In the genomic region with DNA sequence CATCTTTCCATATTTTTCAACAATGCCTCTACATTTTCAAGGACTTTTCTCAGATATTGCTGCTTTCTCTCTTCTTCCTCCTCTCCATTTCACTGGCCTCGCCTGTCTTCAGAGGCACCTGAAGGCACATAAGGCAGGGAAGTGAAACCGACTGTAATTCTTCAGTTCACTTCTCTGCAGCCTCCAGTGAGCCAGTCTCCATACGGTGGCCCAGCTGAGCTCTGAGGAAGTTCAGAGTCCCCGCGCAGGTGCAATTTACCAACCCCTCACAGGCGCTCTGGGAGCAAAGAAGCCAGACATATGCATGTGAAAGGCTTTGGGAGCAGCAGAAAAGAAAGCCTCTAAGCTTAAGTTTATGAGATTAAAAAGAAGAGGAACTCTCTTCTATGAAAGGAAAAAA, we compare ENCODE assay signal across 9 cellular contexts. TPM values are rescaled to one million over a fixed set of nuclear protein-coding genes. Genes with fewer than 3 reads are reported as not detected.
A peak's percentile ranks its signal among the peaks of the same experiment; 100 is the strongest.
DNase-seq lines count a peak whose midpoint lies in the region; ATAC-seq and TF ChIP-seq lines count a peak whose summit lies in the region.
"Had no signal": no experiment of that assay in that cellular context is flagged by ENCODE, and none has a peak within 500 bp of the region (broad histone marks: within the 10 kb centered on the region; RNA-seq: fewer than 3 reads in every experiment).

No MANE protein-coding gene starts in this region.

- H3K4me2 ChIP-seq in DOHH2 (ENCODE audit: low read length) = peak overlapping the region; percentile 66
- H3K4me2 ChIP-seq in OCI-LY1 (ENCODE audit: low read length) = peak overlapping the region; percentile 32

- DNase-seq in middle frontal gyrus (ENCODE audit: extremely low spot score, low spot score) (no peak), NCI-H2029 (lab: John Stamatoyannopoulos, UW) (no peak), NCI-H1417 (lab: John Stamatoyannopoulos, UW) (no peak)
- DNase-seq in natural killer cell treated with Interleukin-12 subunit alpha and Interleukin-12 subunit beta and Interleukin-15 and Interleukin-18, amount 100 ng/mL, for 72 hours (ENCODE audit: low spot score) = no peak
- DNase-seq: stimulated activated CD4-positive, alpha-beta T cell treated with anti-CD3 and anti-CD28 coated beads, Interleukin-4, amount 100 ng/mL, for 4 hours had no signal

- no peak overlapping the region for H2AFZ ChIP-seq in OCI-LY1 (ENCODE audit: low read length)

- H3K36me3 ChIP-seq in DOHH2 (ENCODE audit: control insufficient read depth, low read length) = peaks cover 44% of the 10 kb centered on the region
- peaks cover 16% of the 10 kb centered on the region for H3K36me3 ChIP-seq in OCI-LY1 (ENCODE audit: insufficient read depth, low read length)

- TF ChIP-seq CTCF in DOHH2 (IDR thresholded peaks at IDR 0.05; ENCODE audit: low read depth, low read length, poor library complexity, severe bottlenecking) (no peak), OCI-LY1 (IDR thresholded peaks at IDR 0.05; ENCODE audit: low read length) (no peak)

- peak overlapping the region; percentile 44; the same call in 1 of the 2 replicates for H3K9ac ChIP-seq in OCI-LY1 (ENCODE audit: low read length)

- no peaks in the 10 kb centered on the region for H3K9me3 ChIP-seq in DOHH2 (ENCODE audit: control insufficient read depth, insufficient read depth, low read length)
- no peaks in the 10 kb centered on the region for H3K9me3 ChIP-seq in OCI-LY1 (ENCODE audit: low read length)

- no peaks in the 10 kb centered on the region for H3K9me2 ChIP-seq in DOHH2 (replicated peaks; ENCODE audit: control insufficient read depth, low read length)
- H3K9me2 ChIP-seq in OCI-LY1 (ENCODE audit: low read depth, low read length) = no peaks in the 10 kb centered on the region

- H3K4me1 Mint-ChIP-seq in natural killer cell treated with Interleukin-12 subunit alpha and Interleukin-12 subunit beta and Interleukin-15 and Interleukin-18, amount 100 ng/mL, for 72 hours (ENCODE audit: low read depth in 2 of 2) = no peaks in the 10 kb centered on the region

- no peaks in the 10 kb centered on the region for H3K27me3 ChIP-seq in DOHH2 (ENCODE audit: control insufficient read depth, low read length)
- H3K27me3 ChIP-seq in OCI-LY1 (ENCODE audit: insufficient read depth, low read length) = no peaks in the 10 kb centered on the region

- peaks cover 97% of the 10 kb centered on the region for H3K4me1 ChIP-seq in DOHH2 (ENCODE audit: control insufficient read depth, low read length)
- peaks cover 77% of the 10 kb centered on the region for H3K4me1 ChIP-seq in OCI-LY1 (ENCODE audit: insufficient read depth, low read length, severe bottlenecking)

- H3K27ac ChIP-seq in DOHH2 (ENCODE audit: low read depth, low read length) (peak overlapping the region; percentile 91), OCI-LY1 (ENCODE audit: low read depth, low read length, poor library complexity, severe bottlenecking) (peak overlapping the region; percentile 83)

- no peaks in the 10 kb centered on the region for H3K36me3 Mint-ChIP-seq in natural killer cell treated with Interleukin-12 subunit alpha and Interleukin-12 subunit beta and Interleukin-15 and Interleukin-18, amount 100 ng/mL, for 72 hours

- no peaks in the 10 kb centered on the region for H4K20me1 ChIP-seq in DOHH2 (ENCODE audit: control insufficient read depth, insufficient read depth, low read depth, low read length)
- no peaks in the 10 kb centered on the region for H4K20me1 ChIP-seq in OCI-LY1 (ENCODE audit: insufficient read depth, low read length)

- H3K9me3 Mint-ChIP-seq in natural killer cell treated with Interleukin-12 subunit alpha and Interleukin-12 subunit beta and Interleukin-15 and Interleukin-18, amount 100 ng/mL, for 72 hours = no peaks in the 10 kb centered on the region

- no peak overlapping the region for H3K27ac Mint-ChIP-seq in natural killer cell treated with Interleukin-12 subunit alpha and Interleukin-12 subunit beta and Interleukin-15 and Interleukin-18, amount 100 ng/mL, for 72 hours

- H3K79me2 ChIP-seq in DOHH2 (ENCODE audit: control insufficient read depth, low read length) (peaks cover 70% of the 10 kb centered on the region), OCI-LY1 (ENCODE audit: insufficient read depth, low read length) (peaks cover 23% of the 10 kb centered on the region)

- no peaks in the 10 kb centered on the region for H3K27me3 Mint-ChIP-seq in natural killer cell treated with Interleukin-12 subunit alpha and Interleukin-12 subunit beta and Interleukin-15 and Interleukin-18, amount 100 ng/mL, for 72 hours

- peak; percentile 96 for ATAC-seq in GM19438 (IDR thresholded peaks at IDR 0.05; ENCODE audit: low read depth, unreplicated experiment)
- peak; percentile 99 for ATAC-seq in HG02981 (IDR thresholded peaks at IDR 0.05; ENCODE audit: unreplicated experiment)
- no peak for ATAC-seq in natural killer cell treated with Interleukin-12 subunit alpha and Interleukin-12 subunit beta and Interleukin-15 and Interleukin-18, amount 100 ng/mL, for 72 hours

- no peak overlapping the region for H3K4me3 Mint-ChIP-seq in natural killer cell treated with Interleukin-12 subunit alpha and Interleukin-12 subunit beta and Interleukin-15 and Interleukin-18, amount 100 ng/mL, for 72 hours

- H3F3A ChIP-seq in DOHH2 (ENCODE audit: control insufficient read depth, insufficient read depth) (peaks cover 34% of the 10 kb centered on the region), OCI-LY1 (ENCODE audit: insufficient read depth, low read length) (peaks cover 17% of the 10 kb centered on the region)

- peak overlapping the region; percentile 56 for H3K4me3 ChIP-seq in DOHH2 (ENCODE audit: low read length)
- H3K4me3 ChIP-seq in OCI-LY1 (ENCODE audit: low read depth, low read length, poor library complexity, severe bottlenecking) = peak overlapping the region; percentile 7

RNA-seq across cellular contexts. Expression of a gene that starts 12.4 kb away (rescaled TPM):
- total RNA-seq in natural killer cell treated with Interleukin-12 subunit alpha and Interleukin-12 subunit beta and Interleukin-15 and Interleukin-18, amount 100 ng/mL, for 72 hours = under 1 TPM in 1 of 2 donors, not detected in 1; 0.22 TPM

Comparison
In these comparisons a context has a peak if more than half of its experiments do, and no peak if none do; other contexts are left out.
1. ATAC-seq: peak in GM19438 (single experiment) and HG02981 (single experiment); none in natural killer cell treated with Interleukin-12 subunit alpha and Interleukin-12 subunit beta and Interleukin-15 and Interleukin-18, amount 100 ng/mL, for 72 hours (0 of 2).